In the genomic region with DNA sequence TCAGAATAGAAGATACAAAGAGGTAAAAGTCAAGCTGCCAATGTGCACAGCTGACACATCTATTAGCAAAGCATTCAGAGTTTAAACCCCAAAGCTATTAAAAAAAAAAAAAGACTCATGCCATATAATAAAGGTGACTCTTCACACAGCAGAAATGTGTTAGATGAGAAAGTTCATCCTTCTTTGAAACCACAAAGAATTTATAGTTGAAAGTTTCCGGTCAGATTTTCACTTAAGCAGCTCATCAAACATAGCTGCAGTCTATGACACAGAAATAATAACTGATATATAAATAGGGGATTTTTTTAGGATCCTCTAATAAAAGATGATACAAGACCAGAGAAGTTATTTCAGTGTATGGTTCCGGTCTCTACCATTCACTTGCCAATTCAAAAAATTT, we compare ENCODE assay signal across 1 cellular context.
TF ChIP-seq lines count a peak whose summit lies in the region.

No MANE protein-coding gene starts in this region.

TF ChIP-seq in GM12878, 131 proteins besides CTCF, POLR2A, EP300 and RAD21:
- TF ChIP-seq, protein P1, sequence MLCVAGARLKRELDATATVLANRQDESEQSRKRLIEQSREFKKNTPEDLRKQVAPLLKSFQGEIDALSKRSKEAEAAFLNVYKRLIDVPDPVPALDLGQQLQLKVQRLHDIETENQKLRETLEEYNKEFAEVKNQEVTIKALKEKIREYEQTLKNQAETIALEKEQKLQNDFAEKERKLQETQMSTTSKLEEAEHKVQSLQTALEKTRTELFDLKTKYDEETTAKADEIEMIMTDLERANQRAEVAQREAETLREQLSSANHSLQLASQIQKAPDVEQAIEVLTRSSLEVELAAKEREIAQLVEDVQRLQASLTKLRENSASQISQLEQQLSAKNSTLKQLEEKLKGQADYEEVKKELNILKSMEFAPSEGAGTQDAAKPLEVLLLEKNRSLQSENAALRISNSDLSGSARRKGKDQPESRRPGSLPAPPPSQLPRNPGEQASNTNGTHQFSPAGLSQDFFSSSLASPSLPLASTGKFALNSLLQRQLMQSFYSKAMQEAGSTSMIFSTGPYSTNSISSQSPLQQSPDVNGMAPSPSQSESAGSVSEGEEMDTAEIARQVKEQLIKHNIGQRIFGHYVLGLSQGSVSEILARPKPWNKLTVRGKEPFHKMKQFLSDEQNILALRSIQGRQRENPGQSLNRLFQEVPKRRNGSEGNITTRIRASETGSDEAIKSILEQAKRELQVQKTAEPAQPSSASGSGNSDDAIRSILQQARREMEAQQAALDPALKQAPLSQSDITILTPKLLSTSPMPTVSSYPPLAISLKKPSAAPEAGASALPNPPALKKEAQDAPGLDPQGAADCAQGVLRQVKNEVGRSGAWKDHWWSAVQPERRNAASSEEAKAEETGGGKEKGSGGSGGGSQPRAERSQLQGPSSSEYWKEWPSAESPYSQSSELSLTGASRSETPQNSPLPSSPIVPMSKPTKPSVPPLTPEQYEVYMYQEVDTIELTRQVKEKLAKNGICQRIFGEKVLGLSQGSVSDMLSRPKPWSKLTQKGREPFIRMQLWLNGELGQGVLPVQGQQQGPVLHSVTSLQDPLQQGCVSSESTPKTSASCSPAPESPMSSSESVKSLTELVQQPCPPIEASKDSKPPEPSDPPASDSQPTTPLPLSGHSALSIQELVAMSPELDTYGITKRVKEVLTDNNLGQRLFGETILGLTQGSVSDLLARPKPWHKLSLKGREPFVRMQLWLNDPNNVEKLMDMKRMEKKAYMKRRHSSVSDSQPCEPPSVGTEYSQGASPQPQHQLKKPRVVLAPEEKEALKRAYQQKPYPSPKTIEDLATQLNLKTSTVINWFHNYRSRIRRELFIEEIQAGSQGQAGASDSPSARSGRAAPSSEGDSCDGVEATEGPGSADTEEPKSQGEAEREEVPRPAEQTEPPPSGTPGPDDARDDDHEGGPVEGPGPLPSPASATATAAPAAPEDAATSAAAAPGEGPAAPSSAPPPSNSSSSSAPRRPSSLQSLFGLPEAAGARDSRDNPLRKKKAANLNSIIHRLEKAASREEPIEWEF (IDR thresholded peaks at IDR 0.05; ENCODE audit: insufficient replicate concordance, low read depth, low read length), result peak; percentile 23
- TF ChIP-seq, protein P2, sequence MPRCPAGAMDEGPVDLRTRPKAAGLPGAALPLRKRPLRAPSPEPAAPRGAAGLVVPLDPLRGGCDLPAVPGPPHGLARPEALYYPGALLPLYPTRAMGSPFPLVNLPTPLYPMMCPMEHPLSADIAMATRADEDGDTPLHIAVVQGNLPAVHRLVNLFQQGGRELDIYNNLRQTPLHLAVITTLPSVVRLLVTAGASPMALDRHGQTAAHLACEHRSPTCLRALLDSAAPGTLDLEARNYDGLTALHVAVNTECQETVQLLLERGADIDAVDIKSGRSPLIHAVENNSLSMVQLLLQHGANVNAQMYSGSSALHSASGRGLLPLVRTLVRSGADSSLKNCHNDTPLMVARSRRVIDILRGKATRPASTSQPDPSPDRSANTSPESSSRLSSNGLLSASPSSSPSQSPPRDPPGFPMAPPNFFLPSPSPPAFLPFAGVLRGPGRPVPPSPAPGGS (IDR thresholded peaks at IDR 0.05; ENCODE audit: borderline replicate concordance, insufficient read depth, low read depth, low read length, poor library complexity, severe bottlenecking), result peak; percentile 27
- TF ChIP-seq ATF2 (IDR thresholded peaks at IDR 0.05; ENCODE audit: low read length), result peak; percentile 12; the same call in 1 of the 2 replicates
- no peak for TF ChIP-seq ZSCAN29 (IDR thresholded peaks at IDR 0.05)
- peak; percentile 22; the same call in 1 of the 2 replicates for TF ChIP-seq CREM (IDR thresholded peaks at IDR 0.05; ENCODE audit: low read depth)
- TF ChIP-seq ZNF384 (IDR thresholded peaks at IDR 0.05; ENCODE audit: borderline replicate concordance, low read depth, low read length), result peak; percentile 88
- TF ChIP-seq NBN (IDR thresholded peaks at IDR 0.05), result peak; percentile 53
- no peak for TF ChIP-seq REST (IDR thresholded peaks at IDR 0.05; ENCODE audit: low read depth, low read length)
- peak; percentile 43; the same call in 1 of the 2 replicates for TF ChIP-seq MEF2A (IDR thresholded peaks at IDR 0.05; ENCODE audit: insufficient read depth, low read depth, low read length)
- TF ChIP-seq LARP7 (IDR thresholded peaks at IDR 0.05), result no peak
- TF ChIP-seq, protein P3, sequence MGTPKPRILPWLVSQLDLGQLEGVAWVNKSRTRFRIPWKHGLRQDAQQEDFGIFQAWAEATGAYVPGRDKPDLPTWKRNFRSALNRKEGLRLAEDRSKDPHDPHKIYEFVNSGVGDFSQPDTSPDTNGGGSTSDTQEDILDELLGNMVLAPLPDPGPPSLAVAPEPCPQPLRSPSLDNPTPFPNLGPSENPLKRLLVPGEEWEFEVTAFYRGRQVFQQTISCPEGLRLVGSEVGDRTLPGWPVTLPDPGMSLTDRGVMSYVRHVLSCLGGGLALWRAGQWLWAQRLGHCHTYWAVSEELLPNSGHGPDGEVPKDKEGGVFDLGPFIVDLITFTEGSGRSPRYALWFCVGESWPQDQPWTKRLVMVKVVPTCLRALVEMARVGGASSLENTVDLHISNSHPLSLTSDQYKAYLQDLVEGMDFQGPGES (IDR thresholded peaks at IDR 0.05), result no peak
- peak; percentile 73 for TF ChIP-seq MTA2 (IDR thresholded peaks at IDR 0.05; ENCODE audit: low read depth)
- TF ChIP-seq ATF7 (IDR thresholded peaks at IDR 0.05; ENCODE audit: low read depth), result 0 out of 2 replicates have a peak, but pooled peaks have one; percentile 42
- no peak for TF ChIP-seq BACH1 (IDR thresholded peaks at IDR 0.05; ENCODE audit: borderline replicate concordance)
- TF ChIP-seq NKRF (conservative IDR thresholded peaks at IDR 0.05), result no peak
- TF ChIP-seq MXI1 (IDR thresholded peaks at IDR 0.05; ENCODE audit: low read depth, low read length), result peak; percentile 41; the same call in 1 of the 2 replicates
- peak; percentile 56 for TF ChIP-seq SMAD1 (IDR thresholded peaks at IDR 0.05; ENCODE audit: low read depth, partially characterized antibody)
- no peak for TF ChIP-seq MTA3 (IDR thresholded peaks at IDR 0.05; ENCODE audit: borderline replicate concordance, low read length)
- TF ChIP-seq ZNF207 (IDR thresholded peaks at IDR 0.05; ENCODE audit: borderline replicate concordance), result no peak
- TF ChIP-seq TCF3 (IDR thresholded peaks at IDR 0.05; ENCODE audit: borderline replicate concordance, insufficient read depth, low read depth, low read length), result no peak
- 0 out of 2 replicates have a peak, but pooled peaks have one; percentile 20 for TF ChIP-seq ZNF687 (IDR thresholded peaks at IDR 0.05)
- no peak for TF ChIP-seq TARDBP (IDR thresholded peaks at IDR 0.05; ENCODE audit: borderline replicate concordance)
- TF ChIP-seq RUNX3 (IDR thresholded peaks at IDR 0.05; ENCODE audit: low read length), result peak; percentile 79
